In genomic region chr9:134422701-134423100, GRCh38 we compare ENCODE assay signal across 1 cellular context.
TF ChIP-seq lines count a peak whose summit lies in the region.

No MANE protein-coding gene starts in this region.

TF ChIP-seq in HEK293, 187 proteins besides CTCF, POLR2A, EP300 and RAD21 (continued from another document):
- TF ChIP-seq ZNF391 (tag by site-specific recombination; IDR thresholded peaks at IDR 0.05; ENCODE audit: borderline replicate concordance, low read depth): no peak
